18 cellular contexts compared by ENCODE assay signal in genomic region chr2:39183673-39184072, GRCh38.
DNase-seq lines count a peak whose midpoint lies in the region; ATAC-seq, FAIRE-seq and TF ChIP-seq lines count a peak whose summit lies in the region.
"Had no signal": no experiment of that assay in that cellular context is flagged by ENCODE, and none has a peak within 500 bp of the region (broad histone marks: within the 10 kb centered on the region; RNA-seq: fewer than 3 reads in every experiment).

No MANE protein-coding gene starts in this region.

- TF ChIP-seq CTCF in HepG2 (CRISPR knock-in tag; IDR thresholded peaks at IDR 0.05) = no peak
- no peak for TF ChIP-seq CTCF in right lobe of liver (IDR thresholded peaks at IDR 0.05)
- no peak for TF ChIP-seq CTCF in HEK293 (tag by site-specific recombination; IDR thresholded peaks at IDR 0.05)
- no peak for TF ChIP-seq CTCF in GM12878 (IDR thresholded peaks at IDR 0.05 in 2 of 3, conservative IDR thresholded peaks at IDR 0.05 in 1 of 3; ENCODE audit: control insufficient read depth in 2 of 3, extremely low read depth in 1 of 3, insufficient read depth in 1 of 3, low read depth in 3 of 3, low read length in 3 of 3)
- TF ChIP-seq CTCF in tibial artery (IDR thresholded peaks at IDR 0.05) = no peak

- ATAC-seq in HepG2 = peak; percentile 39; the same call in 1 of the 3 replicates
- no peak for ATAC-seq in right lobe of liver
- no peak for ATAC-seq in GM12878
- no peak for ATAC-seq in HG02840 (IDR thresholded peaks at IDR 0.05; ENCODE audit: low FRiP score, unreplicated experiment)
- ATAC-seq: CD8-positive, alpha-beta T cell had no signal

- TF ChIP-seq POLR2A in HepG2 (IDR thresholded peaks at IDR 0.05; ENCODE audit: insufficient read depth in 1 of 2, low read depth in 2 of 2, low read length in 2 of 2) (no peak), right lobe of liver (IDR thresholded peaks at IDR 0.05) (no peak), GM12878 (IDR thresholded peaks at IDR 0.05; ENCODE audit: low read depth, low read length) (no peak)

- BruUV-seq in HepG2 (replicated peaks; lab: Mats Ljungman, UMichigan) = no TSS peak
- BruUV-seq in GM12878 (replicated peaks; lab: Mats Ljungman, UMichigan) = no TSS peak

- in situ Hi-C loops in HepG2 (cut with HindIII; ENCODE audit: extremely low pct_ligation_motif_present, low pct_unique_long_range_greater_than_20kb) (no loop called here), GM12878 (cut with MboI) (no loop called here)

- H3K79me2 ChIP-seq in HepG2 (ENCODE audit: insufficient read depth, low read length) (no peaks in the 10 kb centered on the region), GM12878 (ENCODE audit: control insufficient read depth, insufficient read depth, low read length) (no peaks in the 10 kb centered on the region)

- no CpG with 5 or more reads among the region's 2 CpGs for WGBS in HepG2 (ENCODE audit: low lambda C conversion rate)
- no CpG with 5 or more reads among the region's 2 CpGs for WGBS in right lobe of liver (ENCODE audit: insufficient coverage, low coverage, low lambda C conversion rate, missing lambda C conversion rate)
- WGBS in GM12878 (ENCODE audit: insufficient coverage, insufficient replicate concordance, low lambda C conversion rate, missing lambda C conversion rate) = 66% methylated on average over 2 of the region's 2 CpGs

- H3K9me3 ChIP-seq in HepG2 (ENCODE audit: low read length) (no peaks in the 10 kb centered on the region), right lobe of liver (no peaks in the 10 kb centered on the region), HEK293 (ENCODE audit: control insufficient read depth, insufficient read depth, low read depth, low read length) (no peaks in the 10 kb centered on the region), GM12878 (replicated peaks; ENCODE audit: control insufficient read depth, insufficient read depth, low read length) (no peaks in the 10 kb centered on the region), tibial artery (no peaks in the 10 kb centered on the region)
- H3K9me3 ChIP-seq: Caco-2, HAP-1 had no signal

- TF ChIP-seq RAD21 in HepG2 (CRISPR knock-in tag; IDR thresholded peaks at IDR 0.05) (no peak), GM12878 (IDR thresholded peaks at IDR 0.05; ENCODE audit: insufficient read depth, low read depth, low read length) (no peak)

- POLR2A ChIA-PET in HepG2 (lab: Yijun Ruan, JAX) = no interaction called here
- POLR2A ChIA-PET in HEK293 (lab: Yijun Ruan, JAX) = no interaction called here
- POLR2A ChIA-PET in GM12878 (lab: Charles Lee) = no interaction called here

- H3K27me3 ChIP-seq in HepG2 (ENCODE audit: control insufficient read depth in 1 of 2, insufficient read depth in 2 of 2, low read length in 2 of 2) = no peaks in the 10 kb centered on the region
- H3K27me3 ChIP-seq in right lobe of liver = no peaks in the 10 kb centered on the region
- no peaks in the 10 kb centered on the region for H3K27me3 ChIP-seq in GM12878 (replicated peaks in 1 of 2; ENCODE audit: control insufficient read depth in 2 of 2, insufficient read depth in 2 of 2, low read length in 1 of 2)
- no peaks in the 10 kb centered on the region for H3K27me3 ChIP-seq in tibial artery

- CTCF ChIA-PET in HepG2 (lab: Yijun Ruan, JAX; ENCODE audit: low intra/inter-chr PET ratio, low total read pairs) = no interaction called here
- CTCF ChIA-PET in HEK293 (lab: Yijun Ruan, JAX) = interaction anchor here (1.3 to 1.4 kb wide), 2 partner anchors 44 to 59 kb away, joined by 4 to 5 read pairs; no protein-coding TSS in a partner anchor
- CTCF ChIA-PET in GM12878 (lab: Yijun Ruan, JAX) = no interaction called here

- H3K4me2 ChIP-seq in HepG2 (ENCODE audit: low read depth, low read length) (no peak overlapping the region), GM12878 (ENCODE audit: control insufficient read depth, insufficient read depth) (no peak overlapping the region)

- H3K4me3 ChIP-seq in HepG2 (replicated peaks in 1 of 3; ENCODE audit: insufficient read depth in 1 of 3, low read depth in 2 of 3, low read length in 3 of 3) = no peak overlapping the region
- no peak overlapping the region for H3K4me3 ChIP-seq in right lobe of liver
- H3K4me3 ChIP-seq in HEK293 (ENCODE audit: low read depth, low read length) = no peak overlapping the region
- no peak overlapping the region for H3K4me3 ChIP-seq in GM12878
- no peak overlapping the region for H3K4me3 ChIP-seq in tibial artery
- H3K4me3 ChIP-seq: HAP-1 had no signal

- H2AFZ ChIP-seq in HepG2 (ENCODE audit: low read length) = no peak overlapping the region
- no peak overlapping the region for H2AFZ ChIP-seq in GM12878 (ENCODE audit: control insufficient read depth, low read depth, low read length)

- no peak overlapping the region for H3K27ac ChIP-seq in HepG2 (ENCODE audit: extremely low read length, insufficient read depth, low read length)
- H3K27ac ChIP-seq in right lobe of liver = no peak overlapping the region
- H3K27ac ChIP-seq in HEK293 (ENCODE audit: extremely low read depth, low read depth, low read length) = no peak overlapping the region
- no peak overlapping the region for H3K27ac ChIP-seq in GM12878 (ENCODE audit: control insufficient read depth, insufficient read depth)
- H3K27ac ChIP-seq in tibial artery = no peak overlapping the region
- H3K27ac ChIP-seq: C4-2B had no signal

- RAD21 ChIA-PET in GM12878 (lab: Charles Lee; ENCODE audit: unreplicated experiment) = no interaction called here

- peaks cover 18% of the 10 kb centered on the region for H3K4me1 ChIP-seq in HepG2 (ENCODE audit: insufficient read depth, low read length)
- no peaks in the 10 kb centered on the region for H3K4me1 ChIP-seq in right lobe of liver
- no peaks in the 10 kb centered on the region for H3K4me1 ChIP-seq in HEK293 (ENCODE audit: control insufficient read depth, insufficient read depth, low read length)
- H3K4me1 ChIP-seq in GM12878 (ENCODE audit: control insufficient read depth, insufficient read depth, low read length) = no peaks in the 10 kb centered on the region
- H3K4me1 ChIP-seq in tibial artery = no peaks in the 10 kb centered on the region
- H3K4me1 ChIP-seq: HAP-1 had no signal

- no peak for FAIRE-seq in HepG2 (lab: Jason Lieb, UNC)
- no peak for FAIRE-seq in GM12878 (lab: Jason Lieb, UNC)
- FAIRE-seq: G401.6, H54 had no signal

- no peak for DNase-seq in HepG2 (ENCODE audit: low spot score)
- DNase-seq in right lobe of liver = no peak
- DNase-seq in GM12878 (ENCODE audit: low read depth, low spot score) = no peak
- DNase-seq in tibial artery = no peak
- DNase-seq in stimulated activated CD4-positive, alpha-beta T cell treated with anti-CD3 and anti-CD28 coated beads, Interleukin-4, amount 100 ng/mL, for 4 hours = no peak
- DNase-seq: 8988T; Caco-2; CD4-positive, CD25-positive, alpha-beta regulatory T cell; CD8-positive, alpha-beta T cell; DMS153; DND-41; GOT3 had no signal

- SMC1A ChIA-PET in GM12878 (lab: Charles Lee; ENCODE audit: uncharacterized antibody, unreplicated experiment) = no interaction called here

- H3K9ac ChIP-seq in HepG2 (ENCODE audit: insufficient read depth, low read depth, low read length) (no peak overlapping the region), GM12878 (ENCODE audit: control insufficient read depth, insufficient read depth, low read length) (no peak overlapping the region)

- H3K36me3 ChIP-seq in HepG2 (replicated peaks in 1 of 2; ENCODE audit: control insufficient read depth in 1 of 2, insufficient read depth in 2 of 2, low read length in 2 of 2) = no peaks in the 10 kb centered on the region
- H3K36me3 ChIP-seq in right lobe of liver = no peaks in the 10 kb centered on the region
- no peaks in the 10 kb centered on the region for H3K36me3 ChIP-seq in HEK293 (ENCODE audit: control insufficient read depth in 2 of 2, insufficient read depth in 1 of 2, low read length in 2 of 2)
- H3K36me3 ChIP-seq in GM12878 (ENCODE audit: control insufficient read depth in 2 of 2, insufficient read depth in 2 of 2, low read length in 1 of 2) = no peaks in the 10 kb centered on the region
- H3K36me3 ChIP-seq in tibial artery = no peaks in the 10 kb centered on the region
- H3K36me3 ChIP-seq: HAP-1 had no signal

- no peak for TF ChIP-seq EP300 in HepG2 (IDR thresholded peaks at IDR 0.05; ENCODE audit: low read depth in 2 of 2, low read length in 2 of 2)
- no peak for TF ChIP-seq EP300 in HepG2 (CRISPR knock-in tag; IDR thresholded peaks at IDR 0.05; ENCODE audit: borderline replicate concordance)
- no peak for TF ChIP-seq EP300 in GM12878 (IDR thresholded peaks at IDR 0.05; ENCODE audit: borderline replicate concordance in 1 of 2, control insufficient read depth in 1 of 2, low read depth in 2 of 2, low read length in 2 of 2)

- intact Hi-C loops in HepG2 (cut with micrococcal nuclease; ENCODE audit: unreplicated experiment) (no loop called here), right lobe of liver (cut with DNase I) (no loop called here), GM12878 (cut with micrococcal nuclease; ENCODE audit: unreplicated experiment) (no loop called here), tibial artery (cut with DNase I; ENCODE audit: low total_unique reads) (no loop called here)

- H4K20me1 ChIP-seq in HepG2 (ENCODE audit: insufficient read depth, low read length) (no peaks in the 10 kb centered on the region), GM12878 (ENCODE audit: control insufficient read depth, insufficient read depth) (no peaks in the 10 kb centered on the region)

TF ChIP-seq in HepG2, 621 proteins besides CTCF, POLR2A, EP300 and RAD21 (continues in another document):
- TF ChIP-seq MZF1 (CRISPR knock-in tag; IDR thresholded peaks at IDR 0.05; ENCODE audit: borderline replicate concordance) (no peak), ZNF230 (CRISPR knock-in tag; IDR thresholded peaks at IDR 0.05) (no peak)

Comparison
In these comparisons a context has a peak if more than half of its experiments do, and no peak if none do; other contexts are left out.
1. Of the 63 proteins assayed by ChIP-seq in both HepG2 and HEK293: peak only in HepG2: none; only in HEK293: none; in both: REST; in neither: 62.